ENCODE assay signal across 1 cellular context in the genomic region with DNA sequence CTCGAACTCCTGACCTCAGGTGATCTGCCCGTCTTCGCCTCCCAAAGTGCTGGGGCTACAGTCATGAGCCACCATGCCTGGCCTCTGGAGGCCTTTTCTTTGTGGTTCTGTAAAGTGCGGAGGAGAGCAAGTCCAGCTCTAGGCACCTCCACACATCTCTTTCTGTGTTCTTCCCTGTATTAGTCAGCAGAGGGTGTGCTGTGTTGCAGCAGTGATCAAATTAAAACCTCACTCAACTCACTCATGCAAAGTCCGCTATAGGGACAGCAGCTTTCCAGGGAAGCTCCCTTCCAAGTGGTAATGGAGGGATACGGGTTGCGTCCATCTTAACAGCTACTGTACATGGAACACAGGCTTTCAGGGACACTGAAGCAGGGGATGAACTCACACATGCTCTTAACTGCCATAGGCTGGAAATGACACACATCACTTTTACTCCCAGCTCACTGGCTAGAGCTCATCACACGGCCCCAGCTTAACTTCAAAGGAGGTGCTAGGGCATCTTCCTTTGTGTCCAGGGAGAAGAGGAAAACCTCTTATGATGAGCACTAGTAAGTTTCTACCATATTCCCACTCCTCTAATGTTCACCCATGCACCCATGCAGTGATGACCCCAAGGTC.
TF ChIP-seq lines count a peak whose summit lies in the region.

No MANE protein-coding gene starts in this region.

TF ChIP-seq in IMR-90, 13 proteins besides CTCF, POLR2A, EP300 and RAD21 (continued from another document):
- TF ChIP-seq ELK1 (IDR thresholded peaks at IDR 0.05; ENCODE audit: borderline replicate concordance, low read depth, low read length) (no peak), NFE2L2 (IDR thresholded peaks at IDR 0.05; ENCODE audit: low read depth, low read length) (no peak), CEBPB (IDR thresholded peaks at IDR 0.05; ENCODE audit: low read depth, low read length) (no peak), SMC3 (IDR thresholded peaks at IDR 0.05; ENCODE audit: low read depth, low read length) (no peak), RFX5 (IDR thresholded peaks at IDR 0.05; ENCODE audit: low read depth, low read length) (no peak), CHD1 (IDR thresholded peaks at IDR 0.05; ENCODE audit: low read depth, low read length) (no peak), MAFK (IDR thresholded peaks at IDR 0.05; ENCODE audit: low read depth, low read length) (no peak), MAZ (IDR thresholded peaks at IDR 0.05; ENCODE audit: borderline replicate concordance, low read depth, low read length) (no peak)
